ENCODE assay signal across 8 cellular contexts in the genomic region with DNA sequence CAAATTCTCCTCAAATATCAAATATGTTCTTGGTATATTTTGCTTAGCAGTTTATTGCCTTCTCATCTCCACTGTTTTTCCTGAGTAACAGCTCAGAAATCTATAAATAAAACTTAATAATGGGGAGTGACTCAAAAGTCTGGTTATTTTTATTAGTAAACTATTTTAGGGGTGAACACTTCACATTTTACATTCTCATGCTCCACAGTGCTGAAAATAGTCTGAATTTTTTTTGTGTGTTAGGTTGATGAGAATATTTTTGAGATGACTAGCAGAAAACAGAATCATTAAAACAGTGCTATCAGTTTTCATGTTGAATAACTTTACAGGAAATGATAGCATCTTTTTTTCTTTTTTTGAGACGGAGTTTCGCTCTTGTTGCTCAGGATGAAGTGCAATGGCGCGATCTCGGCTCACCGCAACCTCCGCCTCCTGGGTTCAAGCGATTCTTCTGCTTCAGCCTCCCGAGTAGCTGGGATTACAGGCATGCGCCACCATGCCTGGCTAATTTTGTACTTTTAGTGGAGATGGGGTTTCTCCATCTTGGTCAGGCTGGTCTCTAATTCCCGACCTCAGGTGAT.
DNase-seq lines count a peak whose midpoint lies in the region; ATAC-seq and TF ChIP-seq lines count a peak whose summit lies in the region.
"Not testable (repeated sequence)": the region's sequence is repeated elsewhere in the genome, so short reads cannot be mapped to it uniquely, and the experiment has no call there.

No MANE protein-coding gene starts in this region.

- TF ChIP-seq POLR2A in vagina (IDR thresholded peaks at IDR 0.05): not testable (repeated sequence)

- H4K20me1 ChIP-seq in GM23338 (replicated peaks; ENCODE audit: insufficient read depth): not testable (repeated sequence)

- H3K27me3 ChIP-seq in GM23338 (ENCODE audit: insufficient read depth); RWPE2 (ENCODE audit: insufficient read depth, poor library complexity, severe bottlenecking); foreskin keratinocyte; psoas muscle (ENCODE audit: insufficient read depth in 3 of 3, low read length in 2 of 3); vagina: not testable (repeated sequence)

- POLR2A ChIA-PET in activated CD4-positive, alpha-beta memory T cell treated with anti-CD3 and anti-CD28 coated beads, Interleukin-2, amount 10 ng/mL, durations not matched to agents 7 days and 5 days (lab: Charles Lee): interaction anchor here (1.6 kb wide), 1 partner anchor 216 kb away, joined by 5 read pairs; a partner anchor contains a TSS

- in situ Hi-C loops in astrocyte of the spinal cord (cut with HindIII; ENCODE audit: low sequenced_read_pairs): loop anchor here (25.0 kb wide), 1 partner anchor 219 kb away; a partner anchor contains a TSS

- H3F3A ChIP-seq in GM23338 (replicated peaks; ENCODE audit: low read depth): not testable (repeated sequence)

- H3K27me3 Mint-ChIP-seq in GM23338 (ENCODE audit: insufficient read depth, low read depth, poor library complexity); activated CD4-positive, alpha-beta memory T cell treated with anti-CD3 and anti-CD28 coated beads, Interleukin-2, amount 10 ng/mL, durations not matched to agents 7 days and 5 days: not testable (repeated sequence)

- H3K9me3 ChIP-seq in RWPE2 (ENCODE audit: severe bottlenecking); psoas muscle; vagina: not testable (repeated sequence)

- H3K4me1 Mint-ChIP-seq in GM23338: not testable (repeated sequence)
- H3K4me1 Mint-ChIP-seq in activated CD4-positive, alpha-beta memory T cell treated with anti-CD3 and anti-CD28 coated beads, Interleukin-2, amount 10 ng/mL, durations not matched to agents 7 days and 5 days: peaks cover 54% of the 10 kb centered on the region

- 86 to 91% (median 88%) methylated on average over 11 of the region's 11 CpGs for WGBS in psoas muscle, 3 donors

- not testable (repeated sequence) for ATAC-seq in GM23338; RWPE2 (ENCODE audit: low read depth); foreskin keratinocyte; psoas muscle

- H2AFZ ChIP-seq in GM23338: peak overlapping the region; percentile 16; the same call in 1 of the 2 replicates

- not testable (repeated sequence) for H3K4me3 ChIP-seq in AG10803 (ENCODE audit: low read length); GM23338; RWPE2 (ENCODE audit: severe bottlenecking); astrocyte of the spinal cord (ENCODE audit: low read depth, low read length); psoas muscle; vagina

- not testable (repeated sequence) for H3K36me3 ChIP-seq in GM23338 (ENCODE audit: insufficient read depth); RWPE2 (ENCODE audit: low read depth); psoas muscle (ENCODE audit: insufficient read depth in 1 of 2, low read depth in 1 of 2); vagina

- not testable (repeated sequence) for H3K4me2 ChIP-seq in GM23338

- DNase-seq in AG10803 (ENCODE audit: low read depth): peak; percentile 66
- not testable (repeated sequence) for DNase-seq in GM23338 (ENCODE audit: low spot score); RWPE2 (ENCODE audit: low spot score); psoas muscle; vagina (ENCODE audit: extremely low spot score in 2 of 2)
- DNase-seq in activated CD4-positive, alpha-beta memory T cell treated with anti-CD3 and anti-CD28 coated beads, Interleukin-2, amount 10 ng/mL, durations not matched to agents 7 days and 5 days: peak; percentile 26
- peak; percentile 55 for DNase-seq in astrocyte of the spinal cord (ENCODE audit: low read depth, low spot score)
- peak in 1 of 2 donors; percentile 15 for DNase-seq in foreskin keratinocyte

- not testable (repeated sequence) for H3K4me3 Mint-ChIP-seq in GM23338; activated CD4-positive, alpha-beta memory T cell treated with anti-CD3 and anti-CD28 coated beads, Interleukin-2, amount 10 ng/mL, durations not matched to agents 7 days and 5 days

- not testable (repeated sequence) for H3K36me3 Mint-ChIP-seq in GM23338 (ENCODE audit: low read depth)
- peaks cover 13% of the 10 kb centered on the region for H3K36me3 Mint-ChIP-seq in activated CD4-positive, alpha-beta memory T cell treated with anti-CD3 and anti-CD28 coated beads, Interleukin-2, amount 10 ng/mL, durations not matched to agents 7 days and 5 days (ENCODE audit: low read depth)

- not testable (repeated sequence) for TF ChIP-seq CTCF in AG10803 (conservative IDR thresholded peaks at IDR 0.05; ENCODE audit: low read length); GM23338 (conservative IDR thresholded peaks at IDR 0.05; ENCODE audit: low read depth in 2 of 2); RWPE2 (IDR thresholded peaks at IDR 0.05; ENCODE audit: poor library complexity, severe bottlenecking); astrocyte of the spinal cord (IDR thresholded peaks at IDR 0.05; ENCODE audit: low read depth, low read length); foreskin keratinocyte (conservative IDR thresholded peaks at IDR 0.05); psoas muscle (IDR thresholded peaks at IDR 0.05); vagina (IDR thresholded peaks at IDR 0.05)

- intact Hi-C loops in psoas muscle (cut with DNase I): not testable (repeated sequence)
- intact Hi-C loops in vagina (cut with DNase I): loop anchor here (10.0 kb wide), 1 partner anchor 217 kb away; a partner anchor contains a TSS

- H3K9me2 ChIP-seq in GM23338 (ENCODE audit: insufficient read depth): not testable (repeated sequence)

- CTCF ChIA-PET in activated CD4-positive, alpha-beta memory T cell treated with anti-CD3 and anti-CD28 coated beads, Interleukin-2, amount 10 ng/mL, durations not matched to agents 7 days and 5 days (lab: Charles Lee): interaction anchor here (1.1 to 2.5 kb wide), 2 partner anchors 10 to 300 kb away, joined by 3 to 5 read pairs; no protein-coding TSS in a partner anchor

- not testable (repeated sequence) for H3K79me2 ChIP-seq in GM23338 (replicated peaks; ENCODE audit: insufficient read depth)

- H3K27ac Mint-ChIP-seq in GM23338: not testable (repeated sequence)
- H3K27ac Mint-ChIP-seq in activated CD4-positive, alpha-beta memory T cell treated with anti-CD3 and anti-CD28 coated beads, Interleukin-2, amount 10 ng/mL, durations not matched to agents 7 days and 5 days: peak overlapping the region; percentile 48

- not testable (repeated sequence) for H3K9me3 Mint-ChIP-seq in GM23338; activated CD4-positive, alpha-beta memory T cell treated with anti-CD3 and anti-CD28 coated beads, Interleukin-2, amount 10 ng/mL, durations not matched to agents 7 days and 5 days

- not testable (repeated sequence) for H3K4me1 ChIP-seq in GM23338 (ENCODE audit: insufficient read depth)
- H3K4me1 ChIP-seq in RWPE2 (ENCODE audit: insufficient read depth, poor library complexity, severe bottlenecking) (peaks cover 59% of the 10 kb centered on the region), foreskin keratinocyte (peaks cover 66% of the 10 kb centered on the region), psoas muscle (peaks cover 54% of the 10 kb centered on the region), vagina (peaks cover 54% of the 10 kb centered on the region)

- H3K27ac ChIP-seq in GM23338 (ENCODE audit: low read depth): not testable (repeated sequence)
- peak overlapping the region; percentile 3 for H3K27ac ChIP-seq in RWPE2 (ENCODE audit: poor library complexity, severe bottlenecking)
- H3K27ac ChIP-seq in foreskin keratinocyte: peak overlapping the region; percentile 77
- H3K27ac ChIP-seq in psoas muscle: peak overlapping the region; percentile 87
- H3K27ac ChIP-seq in vagina: peak overlapping the region; percentile 49
